9 cellular contexts compared by ENCODE assay signal in the genomic region with DNA sequence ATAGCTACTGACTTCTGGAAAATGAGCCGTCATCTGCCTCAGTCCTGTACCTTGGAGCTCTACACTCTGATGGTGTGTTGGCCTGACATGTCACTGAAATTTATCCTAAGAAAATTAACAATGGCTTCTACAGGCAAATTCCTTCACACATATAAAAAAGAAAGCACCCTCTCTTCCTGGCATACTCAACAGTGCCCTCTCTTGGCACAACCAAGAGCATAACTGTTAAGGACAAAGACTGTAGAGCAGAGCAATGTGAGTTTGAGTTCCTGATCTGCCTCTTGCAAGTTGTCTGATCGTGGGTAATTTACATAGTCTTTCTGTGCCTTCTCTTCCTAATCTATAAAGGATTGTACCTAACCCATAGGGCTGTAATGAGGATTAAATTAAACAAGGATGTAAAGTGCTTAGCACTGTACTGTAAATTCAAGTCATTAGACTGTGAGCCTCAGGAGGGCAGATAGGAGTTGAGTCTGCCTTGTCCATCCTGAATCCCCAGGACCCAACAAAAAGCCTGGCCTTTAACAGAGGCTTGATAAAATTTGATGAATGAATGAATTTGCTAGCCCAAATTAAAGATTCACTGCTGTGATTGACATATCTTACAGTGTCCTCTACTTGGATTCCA.
A peak's percentile ranks its signal among the peaks of the same experiment; 100 is the strongest.
DNase-seq lines count a peak whose midpoint lies in the region; ATAC-seq and TF ChIP-seq lines count a peak whose summit lies in the region.
"Had no signal": no experiment of that assay in that cellular context is flagged by ENCODE, and none has a peak within 500 bp of the region (broad histone marks: within the 10 kb centered on the region; RNA-seq: fewer than 3 reads in every experiment).

No MANE protein-coding gene starts in this region.

- no peaks in the 10 kb centered on the region for H3K9me3 ChIP-seq in smooth muscle cell (replicated peaks; ENCODE audit: low read depth)

- WGBS in smooth muscle cell (ENCODE audit: low lambda C conversion rate): 51% methylated on average over 2 of the region's 2 CpGs

- H3K27me3 Mint-ChIP-seq in T-cell: peaks cover 25 to 47% of the 10 kb centered on the region in 2 donors

- H3K27ac Mint-ChIP-seq in T-cell: no peak overlapping the region

- H4K20me1 ChIP-seq in smooth muscle cell (ENCODE audit: low read depth): no peaks in the 10 kb centered on the region

- no peak for DNase-seq in AG10803 (ENCODE audit: low read depth)
- DNase-seq in GM20000 (ENCODE audit: low spot score): peak; percentile 46
- peak in 24 of 34 experiments; percentile 5 to 38 (median 20) for DNase-seq in T-cell
- peak; percentile 43 for DNase-seq in foreskin melanocyte
- DNase-seq in UCSD-AML1 (lab: John Stamatoyannopoulos, UW; ENCODE audit: unreplicated experiment): no peak
- no peak for DNase-seq in NK-92 (lab: John Stamatoyannopoulos, UW; ENCODE audit: unreplicated experiment)
- DNase-seq in smooth muscle cell (lab: John Stamatoyannopoulos, UW; ENCODE audit: unreplicated experiment): no peak
- DNase-seq: naive B cell had no signal

- H3K27ac ChIP-seq in smooth muscle cell (ENCODE audit: low read depth): no peak overlapping the region

- H2AFZ ChIP-seq in smooth muscle cell (ENCODE audit: low read depth): no peak overlapping the region

- TF ChIP-seq CTCF in AG10803 (conservative IDR thresholded peaks at IDR 0.05; ENCODE audit: low read length) (peak; percentile 44), GM20000 (IDR thresholded peaks at IDR 0.05; ENCODE audit: extremely low read depth, missing control alignments) (peak; percentile 61), smooth muscle cell (IDR thresholded peaks at IDR 0.05; ENCODE audit: borderline replicate concordance, insufficient read depth, poor library complexity, severe bottlenecking) (no peak)

- CTCF ChIA-PET in T-cell (lab: Charles Lee): interaction anchor here (0.6 to 1.7 kb wide), 5 partner anchors 28 to 1045 kb away, joined by 3 to 4 read pairs (median 4); no protein-coding TSS in a partner anchor

- no peak overlapping the region for H3K4me3 Mint-ChIP-seq in T-cell
- H3K4me3 Mint-ChIP-seq: naive B cell had no signal

- no peaks in the 10 kb centered on the region for H3K36me3 Mint-ChIP-seq in T-cell
- H3K36me3 Mint-ChIP-seq: naive B cell had no signal

- H3K9me3 Mint-ChIP-seq in T-cell: no peaks in the 10 kb centered on the region

- ATAC-seq in T-cell (replicated peaks in 1 of 4) (peak in 2 of 4 experiments; percentile 52 to 70), HG03565 (IDR thresholded peaks at IDR 0.05; ENCODE audit: unreplicated experiment) (no peak)

- no peak overlapping the region for H3K4me2 ChIP-seq in smooth muscle cell

- no peaks in the 10 kb centered on the region for H3K4me1 ChIP-seq in smooth muscle cell (ENCODE audit: low read depth)

- H3K4me3 ChIP-seq in AG10803 (ENCODE audit: low read length) (no peak overlapping the region), smooth muscle cell (no peak overlapping the region)

- POLR2A ChIA-PET in T-cell (lab: Charles Lee): no interaction called here

- peaks cover 3 to 7% (median 4%) of the 10 kb centered on the region in 3 donors for H3K4me1 Mint-ChIP-seq in T-cell

- H3K36me3 ChIP-seq in smooth muscle cell (ENCODE audit: low read depth): no peaks in the 10 kb centered on the region

- H3F3A ChIP-seq in smooth muscle cell (ENCODE audit: low read depth): no peaks in the 10 kb centered on the region

- no peaks in the 10 kb centered on the region for H3K27me3 ChIP-seq in smooth muscle cell (ENCODE audit: low read depth)

- no peaks in the 10 kb centered on the region for H3K79me2 ChIP-seq in smooth muscle cell (ENCODE audit: low read depth)

- H3K9ac ChIP-seq in smooth muscle cell (ENCODE audit: low read depth): no peak overlapping the region

Comparison
In these comparisons a context has a peak if more than half of its experiments do, and no peak if none do; other contexts are left out.
1. DNase-seq: peak in GM20000 (single experiment), T-cell (24 of 34) and foreskin melanocyte (single experiment); none in AG10803 (single experiment), UCSD-AML1 (single experiment), NK-92 (single experiment) and smooth muscle cell (single experiment).